25 cellular contexts compared by ENCODE assay signal in genomic region chr2:20674309-20674965, GRCh38. TPM values are rescaled to one million over a fixed set of nuclear protein-coding genes. Genes with fewer than 3 reads are reported as not detected.
DNase-seq lines count a peak whose midpoint lies in the region; ATAC-seq, FAIRE-seq and TF ChIP-seq lines count a peak whose summit lies in the region.
"Had no signal": no experiment of that assay in that cellular context is flagged by ENCODE, and none has a peak within 500 bp of the region (broad histone marks: within the 10 kb centered on the region; RNA-seq: fewer than 3 reads in every experiment).

No MANE protein-coding gene starts in this region.

- peaks cover 39% of the 10 kb centered on the region for H3K4me1 Mint-ChIP-seq in neural progenitor cell

- no peak overlapping the region for H3K4me2 ChIP-seq in neural progenitor cell
- H3K4me2 ChIP-seq: KMS-11 had no signal

- no peak overlapping the region for H3K27ac Mint-ChIP-seq in neural progenitor cell
- H3K27ac Mint-ChIP-seq: activated CD8-positive, alpha-beta T cell treated with anti-CD3 and anti-CD28 coated beads, Interleukin-2, amount 10 ng/mL, durations not matched to agents 7 days and 5 days; activated T-cell treated with anti-CD3 and anti-CD28 coated beads, Interleukin-2, amount 50 U/mL, for 24 hours; T-helper 17 cell had no signal

- H3K27me3 ChIP-seq in adipocyte (replicated peaks; ENCODE audit: control insufficient read depth, insufficient read depth, low read length) (peaks cover 41% of the 10 kb centered on the region), thoracic aorta (replicated peaks; ENCODE audit: insufficient read depth) (no peaks in the 10 kb centered on the region), neural progenitor cell (peaks cover 65% of the 10 kb centered on the region)

- H4K20me1 ChIP-seq in neural progenitor cell (ENCODE audit: low read depth) = peaks cover 56% of the 10 kb centered on the region

- TF ChIP-seq CTCF in HEK293 (tag by site-specific recombination; IDR thresholded peaks at IDR 0.05) = no peak
- TF ChIP-seq CTCF in kidney (IDR thresholded peaks at IDR 0.05; ENCODE audit: borderline replicate concordance, extremely low read depth, insufficient read depth) = no peak
- no peak for TF ChIP-seq CTCF in thoracic aorta (IDR thresholded peaks at IDR 0.05)
- no peak for TF ChIP-seq CTCF in neural progenitor cell (IDR thresholded peaks at IDR 0.05)

- H3K4me1 ChIP-seq in HEK293 (ENCODE audit: control insufficient read depth, insufficient read depth, low read length) = no peaks in the 10 kb centered on the region
- H3K4me1 ChIP-seq in adipocyte (ENCODE audit: control insufficient read depth, insufficient read depth, low read length) = peaks cover 15% of the 10 kb centered on the region
- peaks cover 24 to 25% of the 10 kb centered on the region in 2 donors for H3K4me1 ChIP-seq in kidney (ENCODE audit: control insufficient read depth in 1 of 2, insufficient read depth in 1 of 2, low read depth in 1 of 2, low read length in 2 of 2)
- H3K4me1 ChIP-seq in thoracic aorta (ENCODE audit: control insufficient read depth in 1 of 2, low read depth in 2 of 2) = peaks cover 39 to 92% of the 10 kb centered on the region in 2 donors
- H3K4me1 ChIP-seq in neural progenitor cell = peaks cover 23% of the 10 kb centered on the region

- H3K27ac ChIP-seq in HEK293 (ENCODE audit: extremely low read depth, low read depth, low read length) = no peak overlapping the region
- H3K27ac ChIP-seq in kidney (ENCODE audit: low read depth in 2 of 2, low read length in 2 of 2) = peak overlapping the region; percentile 36 to 51
- peak overlapping the region; percentile 81 to 89 for H3K27ac ChIP-seq in thoracic aorta
- no peak overlapping the region for H3K27ac ChIP-seq in neural progenitor cell
- H3K27ac ChIP-seq: GM23248, KMS-11, ovary, thyroid gland had no signal

- FAIRE-seq in kidney (lab: Jason Lieb, UNC) = no peak

- H3K9ac ChIP-seq in adipocyte (ENCODE audit: low read length) = peak overlapping the region; percentile 73
- no peak overlapping the region for H3K9ac ChIP-seq in kidney (ENCODE audit: low read length in 2 of 2)
- H3K9ac ChIP-seq in neural progenitor cell = no peak overlapping the region
- H3K9ac ChIP-seq: KMS-11, SK-N-SH had no signal

- peaks cover 0 to 73% of the 10 kb centered on the region in 2 experiments; a peak in 1 of 3 replicates for H3K36me3 ChIP-seq in HEK293 (ENCODE audit: control insufficient read depth in 2 of 2, insufficient read depth in 1 of 2, low read length in 2 of 2)
- no peaks in the 10 kb centered on the region for H3K36me3 ChIP-seq in adipocyte (ENCODE audit: control insufficient read depth, insufficient read depth, low read length, severe bottlenecking)
- peaks cover 0 to 4% of the 10 kb centered on the region in 2 donors for H3K36me3 ChIP-seq in kidney (ENCODE audit: control insufficient read depth in 1 of 2, insufficient read depth in 2 of 2, low read length in 2 of 2)
- peaks cover 13% of the 10 kb centered on the region for H3K36me3 ChIP-seq in thoracic aorta
- H3K36me3 ChIP-seq in neural progenitor cell = no peaks in the 10 kb centered on the region
- H3K36me3 ChIP-seq: adrenal gland, ovary, thyroid gland had no signal

- DNase-seq in adipocyte (ENCODE audit: low read depth) = no peak
- no peak for DNase-seq in kidney
- DNase-seq in thoracic aorta (ENCODE audit: low spot score) = no peak
- DNase-seq in neural progenitor cell (ENCODE audit: low spot score) = no peak
- DNase-seq: activated CD8-positive, alpha-beta T cell treated with anti-CD3 and anti-CD28 coated beads, Interleukin-2, amount 10 ng/mL, durations not matched to agents 7 days and 5 days; activated T-cell treated with anti-CD3 and anti-CD28 coated beads, Interleukin-2, amount 50 U/mL, for 24 hours; CD4-positive, CD25-positive, alpha-beta regulatory T cell; glutamatergic neuron; naive B cell; NCI-H1694 treated with DMSO at 0.1 percent for 48 hours; NCI-H526 treated with DMSO at 0.1 percent for 48 hours; SK-N-SH; stimulated activated CD4-positive, alpha-beta T cell treated with anti-CD3 and anti-CD28 coated beads, Interleukin-12 subunit alpha, Interleukin-12 subunit beta, amount 100 ng/mL, for 4 hours; stimulated activated CD4-positive, alpha-beta T cell treated with anti-CD3 and anti-CD28 coated beads, Interleukin-4, amount 100 ng/mL, for 24 hours; stimulated activated naive CD8-positive, alpha-beta T cell treated with anti-CD3 and anti-CD28 coated beads, Interleukin-15, Interleukin-2, amounts not matched to agents 100 U/mL and 50 U/mL, for 24 hours; T-helper 17 cell; thyroid gland had no signal

- intact Hi-C loops in kidney (cut with DNase I) = no loop called here

- no peak overlapping the region for H2AFZ ChIP-seq in neural progenitor cell (replicated peaks)
- H2AFZ ChIP-seq: GM23248 had no signal

- H3K4me3 Mint-ChIP-seq in neural progenitor cell = no peak overlapping the region
- H3K4me3 Mint-ChIP-seq: activated CD8-positive, alpha-beta T cell treated with anti-CD3 and anti-CD28 coated beads, Interleukin-2, amount 10 ng/mL, durations not matched to agents 7 days and 5 days; activated T-cell treated with anti-CD3 and anti-CD28 coated beads, Interleukin-2, amount 50 U/mL, for 24 hours; CD4-positive, CD25-positive, alpha-beta regulatory T cell; T-helper 17 cell had no signal

- H3K9me3 ChIP-seq in HEK293 (ENCODE audit: control insufficient read depth, insufficient read depth, low read depth, low read length) = no peaks in the 10 kb centered on the region
- H3K9me3 ChIP-seq in adipocyte (ENCODE audit: control insufficient read depth, low read length) = no peaks in the 10 kb centered on the region
- no peaks in the 10 kb centered on the region for H3K9me3 ChIP-seq in kidney (ENCODE audit: control insufficient read depth in 1 of 2, low read length in 2 of 2)
- no peaks in the 10 kb centered on the region for H3K9me3 ChIP-seq in thoracic aorta
- H3K9me3 ChIP-seq in neural progenitor cell (ENCODE audit: low read depth) = no peaks in the 10 kb centered on the region
- H3K9me3 ChIP-seq: adrenal gland, ovary, SK-N-SH, thyroid gland had no signal

- H3K4me3 ChIP-seq in HEK293 (ENCODE audit: low read depth, low read length) = no peak overlapping the region
- no peak overlapping the region for H3K4me3 ChIP-seq in adipocyte (ENCODE audit: low read length)
- H3K4me3 ChIP-seq in kidney (ENCODE audit: low read length in 2 of 2) = no peak overlapping the region
- no peak overlapping the region for H3K4me3 ChIP-seq in thoracic aorta
- H3K4me3 ChIP-seq in neural progenitor cell = no peak overlapping the region
- H3K4me3 ChIP-seq: adrenal gland, GM23248, ovary, thyroid gland had no signal

- POLR2A ChIA-PET in HEK293 (lab: Yijun Ruan, JAX) = no interaction called here

- ATAC-seq in thoracic aorta (ENCODE audit: insufficient number of reproducible peaks, low FRiP score, low read depth) = no peak
- ATAC-seq in GM18520 (IDR thresholded peaks at IDR 0.05; ENCODE audit: unreplicated experiment) = no peak
- no peak for ATAC-seq in HG03571 (IDR thresholded peaks at IDR 0.05; ENCODE audit: unreplicated experiment)
- ATAC-seq: activated CD8-positive, alpha-beta T cell treated with anti-CD3 and anti-CD28 coated beads, Interleukin-2, amount 10 ng/mL, durations not matched to agents 7 days and 5 days; stimulated activated naive CD8-positive, alpha-beta T cell treated with anti-CD3 and anti-CD28 coated beads, Interleukin-15, Interleukin-2, amounts not matched to agents 100 U/mL and 50 U/mL, for 24 hours; T-helper 17 cell had no signal

- peaks cover 4% of the 10 kb centered on the region for H3K36me3 Mint-ChIP-seq in neural progenitor cell
- H3K36me3 Mint-ChIP-seq: naive B cell had no signal

- no peaks in the 10 kb centered on the region for H3K79me2 ChIP-seq in neural progenitor cell (ENCODE audit: low read depth)

- H3K9me3 Mint-ChIP-seq in neural progenitor cell = no peaks in the 10 kb centered on the region
- H3K9me3 Mint-ChIP-seq: activated T-cell treated with anti-CD3 and anti-CD28 coated beads, Interleukin-2, amount 50 U/mL, for 24 hours; naive B cell had no signal

- CTCF ChIA-PET in HEK293 (lab: Yijun Ruan, JAX) = interaction anchor here (0.6 to 7.4 kb wide), 2 partner anchors 14 to 764 kb away, joined by 3 to 60 read pairs; no protein-coding TSS in a partner anchor

- H3F3A ChIP-seq in neural progenitor cell (ENCODE audit: low read depth) = peaks cover 12% of the 10 kb centered on the region

- peaks cover 48% of the 10 kb centered on the region for H3K27me3 Mint-ChIP-seq in neural progenitor cell (ENCODE audit: insufficient read depth, low read depth)

TF ChIP-seq in HEK293, 187 proteins besides CTCF, POLR2A, EP300 and RAD21:
- TF ChIP-seq MZF1 (tag by site-specific recombination; IDR thresholded peaks at IDR 0.05; ENCODE audit: borderline replicate concordance) = peak; percentile 18; the same call in 1 of the 2 replicates
- TF ChIP-seq GLIS1 (tag by site-specific recombination; IDR thresholded peaks at IDR 0.05) = no peak
TF ChIP-seq in HEK293: peak in this region for 1.

RNA-seq across cellular contexts. Expression of gene GDF7, which starts 7.5 kb away (rescaled TPM):
- total RNA-seq in kidney (12.5 TPM), thoracic aorta (10 to 100 TPM; 39.7 to 40.7 TPM), neural progenitor cell (ENCODE audit: low replicate concordance) (not detected in 2 replicates)
- polyA plus RNA-seq in kidney (ENCODE audit: insufficient read depth, low read depth, low replicate concordance) = 1.8 TPM
- total RNA-seq: activated CD8-positive, alpha-beta T cell treated with anti-CD3 and anti-CD28 coated beads, Interleukin-2, amount 10 ng/mL, durations not matched to agents 7 days and 5 days; GM23248; RPMI7951 had no signal

RNA-seq across cellular contexts. Expression of gene HS1BP3, which starts 23.5 kb away (rescaled TPM):
- total RNA-seq in kidney (35.5 TPM), thoracic aorta (10 to 100 TPM; 40.7 to 65.8 TPM), neural progenitor cell (ENCODE audit: low replicate concordance) (10.0 and 19.5 TPM in 2 replicates)
- polyA plus RNA-seq in kidney (ENCODE audit: insufficient read depth, low read depth, low replicate concordance) = 37.5 TPM

Comparison
In these comparisons a context has a peak if more than half of its experiments do, and no peak if none do; other contexts are left out.
1. H3K27ac ChIP-seq: peak in kidney (2 of 2) and thoracic aorta (2 of 2); none in HEK293 (single experiment) and neural progenitor cell (single experiment).
2. RNA of gene GDF7, which starts 7.5 kb away (total RNA-seq): 39.7 to 40.7 TPM in thoracic aorta and 12.5 TPM in kidney (single experiment); not detected in neural progenitor cell; every median in the first group is over 10 times any median in the second.